In the genomic region with DNA sequence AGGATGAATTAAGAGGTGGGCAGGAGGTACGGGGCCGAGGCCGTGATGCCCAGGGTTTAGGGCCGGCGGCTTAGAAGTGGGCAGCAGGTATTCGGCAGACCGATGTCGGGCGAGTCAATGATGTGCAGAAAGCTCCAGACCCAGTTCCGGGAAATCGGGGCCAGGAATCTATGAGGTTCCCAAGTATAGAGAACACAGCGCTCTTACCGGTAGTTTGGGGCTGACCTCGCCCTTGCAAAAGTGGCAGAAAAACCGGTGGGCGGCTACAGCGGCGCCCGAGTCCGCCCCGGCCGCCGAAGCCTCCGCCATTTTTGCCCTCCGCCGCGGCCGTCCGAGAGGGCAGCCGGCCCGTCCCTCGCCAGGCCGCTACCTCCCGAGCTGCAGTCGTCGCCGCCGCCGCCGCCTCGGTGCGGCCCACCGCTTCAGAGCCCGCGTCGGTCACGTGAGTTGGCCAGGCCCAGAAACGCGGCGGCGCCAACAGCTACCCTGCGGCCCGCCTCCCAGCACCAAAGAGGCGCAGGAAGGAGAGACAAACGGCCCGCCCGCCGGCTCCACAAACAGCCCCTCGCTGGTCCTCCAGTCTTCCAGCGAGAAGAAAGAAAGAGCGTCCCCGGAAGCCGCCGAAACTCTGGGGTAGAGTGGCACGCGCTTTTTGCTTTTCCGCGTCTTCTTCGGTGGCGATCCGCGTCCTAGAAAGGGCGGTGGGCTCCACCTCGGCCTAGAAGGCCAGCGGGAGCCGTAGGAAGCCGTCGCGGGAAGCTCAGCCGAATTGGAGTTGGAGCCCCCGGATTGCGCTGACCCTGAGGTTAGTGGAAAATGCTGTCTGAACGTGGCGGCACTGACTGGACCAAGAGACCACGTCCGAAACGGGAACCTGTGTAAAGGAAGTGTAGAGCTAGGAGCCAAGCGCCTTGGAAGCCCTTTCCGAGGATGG, we compare ENCODE assay signal across 1 cellular context.
TF ChIP-seq lines count a peak whose summit lies in the region.

A gene with protein sequence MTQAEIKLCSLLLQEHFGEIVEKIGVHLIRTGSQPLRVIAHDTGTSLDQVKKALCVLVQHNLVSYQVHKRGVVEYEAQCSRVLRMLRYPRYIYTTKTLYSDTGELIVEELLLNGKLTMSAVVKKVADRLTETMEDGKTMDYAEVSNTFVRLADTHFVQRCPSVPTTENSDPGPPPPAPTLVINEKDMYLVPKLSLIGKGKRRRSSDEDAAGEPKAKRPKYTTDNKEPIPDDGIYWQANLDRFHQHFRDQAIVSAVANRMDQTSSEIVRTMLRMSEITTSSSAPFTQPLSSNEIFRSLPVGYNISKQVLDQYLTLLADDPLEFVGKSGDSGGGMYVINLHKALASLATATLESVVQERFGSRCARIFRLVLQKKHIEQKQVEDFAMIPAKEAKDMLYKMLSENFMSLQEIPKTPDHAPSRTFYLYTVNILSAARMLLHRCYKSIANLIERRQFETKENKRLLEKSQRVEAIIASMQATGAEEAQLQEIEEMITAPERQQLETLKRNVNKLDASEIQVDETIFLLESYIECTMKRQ (plus strand): TSS at position 636 of the 934 bp plus-strand sequence. CDS start 1,577 bp downstream, outside the sequence.
A gene (minus strand): TSS at position 531 of the 934 bp plus-strand sequence. CDS start 222 bp downstream, at position 309.

TF ChIP-seq in HepG2, 621 proteins besides CTCF, POLR2A, EP300 and RAD21 (continued from another document and continues in another):
- TF ChIP-seq HOXA3 (CRISPR knock-in tag; IDR thresholded peaks at IDR 0.05) (peak; percentile 79), ONECUT2 (CRISPR knock-in tag; IDR thresholded peaks at IDR 0.05) (0 out of 2 replicates have a peak, but pooled peaks have one; percentile 16), HNRNPUL1 (IDR thresholded peaks at IDR 0.05; ENCODE audit: low read depth, low read length) (no peak), SNRNP70 (IDR thresholded peaks at IDR 0.05; ENCODE audit: low read depth, low read length) (no peak), ZNF496 (CRISPR knock-in tag; IDR thresholded peaks at IDR 0.05; ENCODE audit: insufficient replicate concordance) (no peak), ZNF652 (CRISPR knock-in tag; IDR thresholded peaks at IDR 0.05; ENCODE audit: borderline replicate concordance, low read depth) (no peak), ZBTB21 (CRISPR knock-in tag; IDR thresholded peaks at IDR 0.05) (no peak), PAF1 (CRISPR knock-in tag; IDR thresholded peaks at IDR 0.05) (no peak), NKX3-1 (CRISPR knock-in tag; IDR thresholded peaks at IDR 0.05) (no peak), ZNF547 (CRISPR knock-in tag; IDR thresholded peaks at IDR 0.05) (peak; percentile 48; the same call in 1 of the 2 replicates), ARNTL (CRISPR knock-in tag; IDR thresholded peaks at IDR 0.05) (peak; percentile 53; the same call in 1 of the 2 replicates), ZNF615 (CRISPR knock-in tag; IDR thresholded peaks at IDR 0.05; ENCODE audit: borderline replicate concordance) (no peak), ZKSCAN5 (CRISPR knock-in tag; IDR thresholded peaks at IDR 0.05) (no peak), SP2 (CRISPR knock-in tag; IDR thresholded peaks at IDR 0.05) (peak; percentile 57; the same call in 1 of the 2 replicates), ZEB1 (IDR thresholded peaks at IDR 0.05; ENCODE audit: insufficient replicate concordance, low read depth) (no peak), FIP1L1 (IDR thresholded peaks at IDR 0.05; ENCODE audit: borderline replicate concordance, insufficient read depth, low read depth, low read length) (no peak), KAT8 (CRISPR knock-in tag; IDR thresholded peaks at IDR 0.05) (peak; percentile 93; the same call in 1 of the 2 replicates), AGO1 (IDR thresholded peaks at IDR 0.05; ENCODE audit: low read depth, low read length, poor library complexity, severe bottlenecking) (no peak), ZNF101 (CRISPR knock-in tag; IDR thresholded peaks at IDR 0.05; ENCODE audit: borderline replicate concordance, low read depth) (no peak), ZMAT3 (CRISPR knock-in tag; conservative IDR thresholded peaks at IDR 0.05) (0 out of 2 replicates have a peak, but pooled peaks have one; percentile 67), ZNF607 (CRISPR knock-in tag; IDR thresholded peaks at IDR 0.05; ENCODE audit: borderline replicate concordance) (peak; percentile 70; the same call in 1 of the 2 replicates), RNF2 (conservative IDR thresholded peaks at IDR 0.05; ENCODE audit: low read depth) (no peak; the same call in 1 of the 2 replicates), NFE2 (CRISPR knock-in tag; IDR thresholded peaks at IDR 0.05) (no peak), U2AF1 (optimal IDR thresholded peaks at IDR 0.05; ENCODE audit: low read depth, low read length) (peak; percentile 89), ZNF337 (CRISPR knock-in tag; IDR thresholded peaks at IDR 0.05; ENCODE audit: borderline replicate concordance, low read depth) (peak; percentile 71; the same call in 1 of the 2 replicates), THYN1 (CRISPR knock-in tag; IDR thresholded peaks at IDR 0.05; ENCODE audit: borderline replicate concordance, low read depth) (no peak), NFKB2 (CRISPR knock-in tag; IDR thresholded peaks at IDR 0.05; ENCODE audit: borderline replicate concordance) (peak; percentile 91), LCORL (IDR thresholded peaks at IDR 0.05) (no peak), LCORL (CRISPR knock-in tag; IDR thresholded peaks at IDR 0.05) (0 out of 2 replicates have a peak, but pooled peaks have one; percentile 20), PPARG (CRISPR knock-in tag; conservative IDR thresholded peaks at IDR 0.05) (peak; percentile 66; the same call in 1 of the 2 replicates), TOE1 (CRISPR knock-in tag; IDR thresholded peaks at IDR 0.05) (no peak), EEA1 (CRISPR knock-in tag; IDR thresholded peaks at IDR 0.05; ENCODE audit: borderline replicate concordance) (peak; percentile 81; the same call in 1 of the 2 replicates)
- TF ChIP-seq, protein P1, sequence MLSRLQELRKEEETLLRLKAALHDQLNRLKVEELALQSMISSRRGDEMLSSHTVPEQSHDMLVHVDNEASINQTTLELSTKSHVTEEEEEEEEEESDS (CRISPR knock-in tag; IDR thresholded peaks at IDR 0.05; ENCODE audit: borderline replicate concordance), result no peak
- TF ChIP-seq, protein P2, sequence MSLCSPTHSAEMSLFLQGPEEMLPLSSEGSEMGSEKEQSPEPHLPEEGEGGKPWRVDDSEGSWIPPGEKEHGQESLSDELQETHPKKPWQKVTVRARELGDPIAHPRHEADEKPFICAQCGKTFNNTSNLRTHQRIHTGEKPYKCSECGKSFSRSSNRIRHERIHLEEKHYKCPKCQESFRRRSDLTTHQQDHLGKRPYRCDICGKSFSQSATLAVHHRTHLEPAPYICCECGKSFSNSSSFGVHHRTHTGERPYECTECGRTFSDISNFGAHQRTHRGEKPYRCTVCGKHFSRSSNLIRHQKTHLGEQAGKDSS (CRISPR knock-in tag; IDR thresholded peaks at IDR 0.05; ENCODE audit: borderline replicate concordance, low read depth), result peak; percentile 50; the same call in 1 of the 2 replicates
- TF ChIP-seq, protein P3, sequence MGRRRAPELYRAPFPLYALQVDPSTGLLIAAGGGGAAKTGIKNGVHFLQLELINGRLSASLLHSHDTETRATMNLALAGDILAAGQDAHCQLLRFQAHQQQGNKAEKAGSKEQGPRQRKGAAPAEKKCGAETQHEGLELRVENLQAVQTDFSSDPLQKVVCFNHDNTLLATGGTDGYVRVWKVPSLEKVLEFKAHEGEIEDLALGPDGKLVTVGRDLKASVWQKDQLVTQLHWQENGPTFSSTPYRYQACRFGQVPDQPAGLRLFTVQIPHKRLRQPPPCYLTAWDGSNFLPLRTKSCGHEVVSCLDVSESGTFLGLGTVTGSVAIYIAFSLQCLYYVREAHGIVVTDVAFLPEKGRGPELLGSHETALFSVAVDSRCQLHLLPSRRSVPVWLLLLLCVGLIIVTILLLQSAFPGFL (CRISPR knock-in tag; IDR thresholded peaks at IDR 0.05), result no peak
- TF ChIP-seq, protein P4, sequence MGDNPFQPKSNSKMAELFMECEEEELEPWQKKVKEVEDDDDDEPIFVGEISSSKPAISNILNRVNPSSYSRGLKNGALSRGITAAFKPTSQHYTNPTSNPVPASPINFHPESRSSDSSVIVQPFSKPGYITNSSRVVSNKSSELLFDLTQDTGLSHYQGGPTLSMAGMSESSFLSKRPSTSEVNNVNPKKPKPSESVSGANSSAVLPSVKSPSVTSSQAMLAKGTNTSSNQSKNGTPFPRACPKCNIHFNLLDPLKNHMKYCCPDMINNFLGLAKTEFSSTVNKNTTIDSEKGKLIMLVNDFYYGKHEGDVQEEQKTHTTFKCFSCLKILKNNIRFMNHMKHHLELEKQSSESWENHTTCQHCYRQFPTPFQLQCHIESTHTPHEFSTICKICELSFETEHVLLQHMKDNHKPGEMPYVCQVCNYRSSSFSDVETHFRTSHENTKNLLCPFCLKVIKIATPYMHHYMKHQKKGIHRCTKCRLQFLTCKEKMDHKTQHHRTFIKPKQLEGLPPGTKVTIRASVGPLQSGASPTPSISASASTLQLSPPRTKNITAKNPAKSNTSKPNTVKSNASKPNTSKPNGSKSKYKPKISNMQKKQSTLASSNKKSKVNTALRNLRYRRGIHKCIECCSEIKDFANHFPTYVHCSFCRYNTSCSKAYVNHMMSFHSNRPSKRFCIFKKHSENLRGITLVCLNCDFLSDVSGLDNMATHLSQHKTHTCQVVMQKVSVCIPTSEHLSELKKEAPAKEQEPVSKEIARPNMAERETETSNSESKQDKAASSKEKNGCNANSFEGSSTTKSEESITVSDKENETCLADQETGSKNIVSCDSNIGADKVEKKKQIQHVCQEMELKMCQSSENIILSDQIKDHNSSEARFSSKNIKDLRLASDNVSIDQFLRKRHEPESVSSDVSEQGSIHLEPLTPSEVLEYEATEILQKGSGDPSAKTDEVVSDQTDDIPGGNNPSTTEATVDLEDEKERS (CRISPR knock-in tag; IDR thresholded peaks at IDR 0.05), result no peak
- TF ChIP-seq, protein P5, sequence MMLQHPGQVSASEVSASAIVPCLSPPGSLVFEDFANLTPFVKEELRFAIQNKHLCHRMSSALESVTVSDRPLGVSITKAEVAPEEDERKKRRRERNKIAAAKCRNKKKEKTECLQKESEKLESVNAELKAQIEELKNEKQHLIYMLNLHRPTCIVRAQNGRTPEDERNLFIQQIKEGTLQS (CRISPR knock-in tag; IDR thresholded peaks at IDR 0.05), result 0 out of 2 replicates have a peak, but pooled peaks have one; percentile 5
- TF ChIP-seq, protein P6, sequence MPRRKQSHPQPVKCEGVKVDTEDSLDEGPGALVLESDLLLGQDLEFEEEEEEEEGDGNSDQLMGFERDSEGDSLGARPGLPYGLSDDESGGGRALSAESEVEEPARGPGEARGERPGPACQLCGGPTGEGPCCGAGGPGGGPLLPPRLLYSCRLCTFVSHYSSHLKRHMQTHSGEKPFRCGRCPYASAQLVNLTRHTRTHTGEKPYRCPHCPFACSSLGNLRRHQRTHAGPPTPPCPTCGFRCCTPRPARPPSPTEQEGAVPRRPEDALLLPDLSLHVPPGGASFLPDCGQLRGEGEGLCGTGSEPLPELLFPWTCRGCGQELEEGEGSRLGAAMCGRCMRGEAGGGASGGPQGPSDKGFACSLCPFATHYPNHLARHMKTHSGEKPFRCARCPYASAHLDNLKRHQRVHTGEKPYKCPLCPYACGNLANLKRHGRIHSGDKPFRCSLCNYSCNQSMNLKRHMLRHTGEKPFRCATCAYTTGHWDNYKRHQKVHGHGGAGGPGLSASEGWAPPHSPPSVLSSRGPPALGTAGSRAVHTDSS (CRISPR knock-in tag; conservative IDR thresholded peaks at IDR 0.05), result no peak
- TF ChIP-seq, protein P7, sequence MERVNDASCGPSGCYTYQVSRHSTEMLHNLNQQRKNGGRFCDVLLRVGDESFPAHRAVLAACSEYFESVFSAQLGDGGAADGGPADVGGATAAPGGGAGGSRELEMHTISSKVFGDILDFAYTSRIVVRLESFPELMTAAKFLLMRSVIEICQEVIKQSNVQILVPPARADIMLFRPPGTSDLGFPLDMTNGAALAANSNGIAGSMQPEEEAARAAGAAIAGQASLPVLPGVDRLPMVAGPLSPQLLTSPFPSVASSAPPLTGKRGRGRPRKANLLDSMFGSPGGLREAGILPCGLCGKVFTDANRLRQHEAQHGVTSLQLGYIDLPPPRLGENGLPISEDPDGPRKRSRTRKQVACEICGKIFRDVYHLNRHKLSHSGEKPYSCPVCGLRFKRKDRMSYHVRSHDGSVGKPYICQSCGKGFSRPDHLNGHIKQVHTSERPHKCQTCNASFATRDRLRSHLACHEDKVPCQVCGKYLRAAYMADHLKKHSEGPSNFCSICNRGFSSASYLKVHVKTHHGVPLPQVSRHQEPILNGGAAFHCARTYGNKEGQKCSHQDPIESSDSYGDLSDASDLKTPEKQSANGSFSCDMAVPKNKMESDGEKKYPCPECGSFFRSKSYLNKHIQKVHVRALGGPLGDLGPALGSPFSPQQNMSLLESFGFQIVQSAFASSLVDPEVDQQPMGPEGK (CRISPR knock-in tag; IDR thresholded peaks at IDR 0.05), result no peak
- TF ChIP-seq, protein P8, sequence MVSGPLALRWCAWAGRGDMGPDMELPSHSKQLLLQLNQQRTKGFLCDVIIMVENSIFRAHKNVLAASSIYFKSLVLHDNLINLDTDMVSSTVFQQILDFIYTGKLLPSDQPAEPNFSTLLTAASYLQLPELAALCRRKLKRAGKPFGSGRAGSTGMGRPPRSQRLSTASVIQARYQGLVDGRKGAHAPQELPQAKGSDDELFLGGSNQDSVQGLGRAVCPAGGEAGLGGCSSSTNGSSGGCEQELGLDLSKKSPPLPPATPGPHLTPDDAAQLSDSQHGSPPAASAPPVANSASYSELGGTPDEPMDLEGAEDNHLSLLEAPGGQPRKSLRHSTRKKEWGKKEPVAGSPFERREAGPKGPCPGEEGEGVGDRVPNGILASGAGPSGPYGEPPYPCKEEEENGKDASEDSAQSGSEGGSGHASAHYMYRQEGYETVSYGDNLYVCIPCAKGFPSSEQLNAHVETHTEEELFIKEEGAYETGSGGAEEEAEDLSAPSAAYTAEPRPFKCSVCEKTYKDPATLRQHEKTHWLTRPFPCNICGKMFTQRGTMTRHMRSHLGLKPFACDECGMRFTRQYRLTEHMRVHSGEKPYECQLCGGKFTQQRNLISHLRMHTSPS (CRISPR knock-in tag; IDR thresholded peaks at IDR 0.05; ENCODE audit: low read depth), result 0 out of 2 replicates have a peak, but pooled peaks have one; percentile 33
- TF ChIP-seq, protein P9, sequence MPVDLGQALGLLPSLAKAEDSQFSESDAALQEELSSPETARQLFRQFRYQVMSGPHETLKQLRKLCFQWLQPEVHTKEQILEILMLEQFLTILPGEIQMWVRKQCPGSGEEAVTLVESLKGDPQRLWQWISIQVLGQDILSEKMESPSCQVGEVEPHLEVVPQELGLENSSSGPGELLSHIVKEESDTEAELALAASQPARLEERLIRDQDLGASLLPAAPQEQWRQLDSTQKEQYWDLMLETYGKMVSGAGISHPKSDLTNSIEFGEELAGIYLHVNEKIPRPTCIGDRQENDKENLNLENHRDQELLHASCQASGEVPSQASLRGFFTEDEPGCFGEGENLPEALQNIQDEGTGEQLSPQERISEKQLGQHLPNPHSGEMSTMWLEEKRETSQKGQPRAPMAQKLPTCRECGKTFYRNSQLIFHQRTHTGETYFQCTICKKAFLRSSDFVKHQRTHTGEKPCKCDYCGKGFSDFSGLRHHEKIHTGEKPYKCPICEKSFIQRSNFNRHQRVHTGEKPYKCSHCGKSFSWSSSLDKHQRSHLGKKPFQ (CRISPR knock-in tag; IDR thresholded peaks at IDR 0.05; ENCODE audit: insufficient replicate concordance), result no peak
- TF ChIP-seq, protein P10, sequence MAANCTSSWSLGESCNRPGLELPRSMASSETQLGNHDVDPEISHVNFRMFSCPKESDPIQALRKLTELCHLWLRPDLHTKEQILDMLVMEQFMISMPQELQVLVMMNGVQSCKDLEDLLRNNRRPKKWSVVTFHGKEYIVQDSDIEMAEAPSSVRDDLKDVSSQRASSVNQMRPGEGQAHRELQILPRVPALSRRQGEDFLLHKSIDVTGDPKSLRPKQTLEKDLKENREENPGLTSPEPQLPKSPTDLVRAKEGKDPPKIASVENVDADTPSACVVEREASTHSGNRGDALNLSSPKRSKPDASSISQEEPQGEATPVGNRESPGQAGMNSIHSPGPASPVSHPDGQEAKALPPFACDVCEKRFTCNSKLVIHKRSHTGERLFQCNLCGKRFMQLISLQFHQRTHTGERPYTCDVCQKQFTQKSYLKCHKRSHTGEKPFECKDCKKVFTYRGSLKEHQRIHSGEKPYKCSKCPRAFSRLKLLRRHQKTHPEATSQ (CRISPR knock-in tag; IDR thresholded peaks at IDR 0.05; ENCODE audit: borderline replicate concordance), result no peak
